15 cellular contexts compared by ENCODE assay signal in the genomic region with DNA sequence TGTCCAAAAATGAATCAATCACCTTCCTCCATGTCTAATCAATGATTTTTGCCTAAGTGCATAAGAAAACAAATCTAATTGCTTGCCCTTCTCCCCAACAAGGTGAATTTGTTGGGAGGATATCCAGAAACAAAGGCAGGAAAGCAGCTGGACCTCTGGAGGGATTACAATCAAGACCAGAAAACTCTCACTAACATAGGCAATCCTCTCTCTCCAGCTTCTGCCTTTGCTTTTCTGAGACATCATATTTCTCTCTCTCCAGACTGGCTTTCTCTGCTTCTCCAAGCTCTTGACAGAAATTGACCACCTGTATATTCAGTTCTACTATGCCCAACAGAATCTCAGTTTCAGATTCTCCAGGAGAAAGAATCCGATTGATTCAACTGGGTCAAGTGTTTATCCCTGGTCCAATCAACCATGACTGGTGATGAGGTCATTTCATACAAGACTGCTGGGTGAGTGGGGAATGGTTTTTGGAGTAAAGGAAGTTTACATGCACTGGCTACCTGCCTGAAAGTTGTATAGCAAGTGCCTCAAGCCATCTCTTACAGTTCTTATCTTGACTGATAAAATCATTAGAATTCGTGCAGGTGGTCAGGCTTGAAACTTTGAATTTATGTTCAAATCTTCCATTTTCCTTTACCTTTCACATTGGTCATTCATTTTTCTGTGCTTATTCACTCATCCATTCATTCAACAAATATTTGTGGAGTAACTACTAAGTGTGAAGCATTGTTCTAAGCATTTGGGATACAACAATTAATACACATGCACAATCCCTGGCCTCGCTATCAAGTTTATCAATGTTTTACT. TPM values are rescaled to one million over a fixed set of nuclear protein-coding genes. Genes with fewer than 3 reads are reported as not detected.
A peak's percentile ranks its signal among the peaks of the same experiment; 100 is the strongest.
DNase-seq lines count a peak whose midpoint lies in the region.
"Had no signal": no experiment of that assay in that cellular context is flagged by ENCODE, and none has a peak within 500 bp of the region (broad histone marks: within the 10 kb centered on the region; RNA-seq: fewer than 3 reads in every experiment).

No MANE protein-coding gene starts in this region.

- peak overlapping the region; percentile 46 for H3K27ac ChIP-seq in caudate nucleus (ENCODE audit: low read depth, low read length)
- peak overlapping the region; percentile 73 for H3K27ac ChIP-seq in mesenchymal stem cell (ENCODE audit: low read length, poor library complexity, severe bottlenecking)
- H3K27ac ChIP-seq: upper lobe of right lung had no signal

- no peaks in the 10 kb centered on the region for H3K9me3 ChIP-seq in mesenchymal stem cell (ENCODE audit: control insufficient read depth, low read length)
- H3K9me3 ChIP-seq: upper lobe of right lung had no signal

- no peak overlapping the region for H2AK5ac ChIP-seq in mesenchymal stem cell (ENCODE audit: low read length, severe bottlenecking)

- no peak overlapping the region for H3K4me3 ChIP-seq in mesenchymal stem cell (ENCODE audit: insufficient read depth in 1 of 2, low read depth in 1 of 2, low read length in 2 of 2)
- H3K4me3 ChIP-seq: upper lobe of right lung had no signal

- H3K23ac ChIP-seq in mesenchymal stem cell (ENCODE audit: low read length in 2 of 2) = no peak overlapping the region

- H3K9me3 Mint-ChIP-seq in T-helper 2 cell treated with Interferon-gamma antibody and Interleukin-4, amounts not matched to agents 5 μg/mL and 100 μg/mL, for 36 hours = peaks cover 15% of the 10 kb centered on the region

- WGBS in mesenchymal stem cell = 11% methylated on average over 1 of the region's 3 CpGs

- no peak overlapping the region for H2BK15ac ChIP-seq in mesenchymal stem cell (ENCODE audit: low read depth, poor library complexity, severe bottlenecking)

- no peaks in the 10 kb centered on the region for H3K4me1 ChIP-seq in mesenchymal stem cell (ENCODE audit: control insufficient read depth, insufficient read depth, low read depth, low read length)
- H3K4me1 ChIP-seq: upper lobe of right lung had no signal

- H3K18ac ChIP-seq in mesenchymal stem cell (ENCODE audit: low read depth in 1 of 2, low read length in 2 of 2) = no peak overlapping the region

- no peak overlapping the region for H3K4me2 ChIP-seq in mesenchymal stem cell (ENCODE audit: low read length, poor library complexity, severe bottlenecking)

- no peaks in the 10 kb centered on the region for H3K79me1 ChIP-seq in mesenchymal stem cell (replicated peaks; ENCODE audit: low read length, poor library complexity, severe bottlenecking)

- no peak overlapping the region for H2BK120ac ChIP-seq in mesenchymal stem cell (ENCODE audit: low read depth, low read length)

- H2BK12ac ChIP-seq in mesenchymal stem cell (ENCODE audit: low read length in 2 of 2) = no peak overlapping the region

- peak; percentile 86 for DNase-seq in ELR (ENCODE audit: low read depth)
- DNase-seq in NCI-H2029 (lab: John Stamatoyannopoulos, UW) = peak; percentile 53
- DNase-seq in caudate nucleus (lab: John Stamatoyannopoulos, UW) = no peak
- DNase-seq in mesenchymal stem cell = no peak
- no peak for DNase-seq in T-helper 2 cell treated with Interferon-gamma antibody and Interleukin-4, amounts not matched to agents 5 μg/mL and 100 μg/mL, for 36 hours (ENCODE audit: low spot score)
- DNase-seq in NCI-H524 (lab: John Stamatoyannopoulos, UW) = no peak
- no peak for DNase-seq in activated CD4-positive, CD25-positive, alpha-beta regulatory T cell (lab: John Stamatoyannopoulos, UW)
- DNase-seq in ureter (ENCODE audit: low spot score) = no peak
- DNase-seq: activated T-cell treated with anti-CD3 and anti-CD28 coated beads, Interleukin-2, amount 50 U/mL, for 4 hours; NCI-H1105; NCI-H526; upper lobe of right lung had no signal

- H3K36me3 Mint-ChIP-seq in T-helper 2 cell treated with Interferon-gamma antibody and Interleukin-4, amounts not matched to agents 5 μg/mL and 100 μg/mL, for 36 hours (ENCODE audit: low read depth) = peaks cover 5% of the 10 kb centered on the region

- H2AFZ ChIP-seq in mesenchymal stem cell (ENCODE audit: low read depth, low read length) = no peak overlapping the region

- H3K4ac ChIP-seq in mesenchymal stem cell (ENCODE audit: low read depth in 1 of 2, low read length in 2 of 2) = no peak overlapping the region

- H4K8ac ChIP-seq in mesenchymal stem cell (ENCODE audit: low read length) = no peak overlapping the region

- H3K36me3 ChIP-seq in mesenchymal stem cell (ENCODE audit: control insufficient read depth in 1 of 2, insufficient read depth in 2 of 2, low read depth in 1 of 2, low read length in 2 of 2) = no peaks in the 10 kb centered on the region
- H3K36me3 ChIP-seq: upper lobe of right lung had no signal

- no peak overlapping the region for H2BK5ac ChIP-seq in mesenchymal stem cell (ENCODE audit: low read depth, low read length, poor library complexity, severe bottlenecking)

- H3K27ac Mint-ChIP-seq in T-helper 2 cell treated with Interferon-gamma antibody and Interleukin-4, amounts not matched to agents 5 μg/mL and 100 μg/mL, for 36 hours = no peak overlapping the region
- H3K27ac Mint-ChIP-seq: IgD-negative memory B cell; stimulated activated memory B cell treated with anti-CD40 and anti-IgM and Interleukin-4, amounts not matched to agents 10 μg/mL and 1 μg/mL and 100 μg/mL, for 72 hours had no signal

- no peak overlapping the region for H3K9ac ChIP-seq in mesenchymal stem cell (ENCODE audit: low read length)

- no peaks in the 10 kb centered on the region for H3K27me3 ChIP-seq in mesenchymal stem cell (ENCODE audit: control insufficient read depth in 1 of 2, insufficient read depth in 1 of 2, low read length in 2 of 2)
- H3K27me3 ChIP-seq: upper lobe of right lung had no signal

- no peaks in the 10 kb centered on the region for H3K4me1 Mint-ChIP-seq in T-helper 2 cell treated with Interferon-gamma antibody and Interleukin-4, amounts not matched to agents 5 μg/mL and 100 μg/mL, for 36 hours (ENCODE audit: low read depth)
- H3K4me1 Mint-ChIP-seq: neural crest cell; stimulated activated memory B cell treated with anti-CD40 and anti-IgM and Interleukin-4, amounts not matched to agents 10 μg/mL and 1 μg/mL and 100 μg/mL, for 72 hours had no signal

- H3K14ac ChIP-seq in mesenchymal stem cell (ENCODE audit: low read length in 2 of 2) = no peak overlapping the region

- no peak overlapping the region for H3K4me3 Mint-ChIP-seq in T-helper 2 cell treated with Interferon-gamma antibody and Interleukin-4, amounts not matched to agents 5 μg/mL and 100 μg/mL, for 36 hours
- H3K4me3 Mint-ChIP-seq: activated T-cell treated with anti-CD3 and anti-CD28 coated beads, Interleukin-2, amount 50 U/mL, for 4 hours; IgD-negative memory B cell; neural crest cell; stimulated activated memory B cell treated with anti-CD40 and anti-IgM and Interleukin-4, amounts not matched to agents 10 μg/mL and 1 μg/mL and 100 μg/mL, for 72 hours had no signal

- H3K27me3 Mint-ChIP-seq in T-helper 2 cell treated with Interferon-gamma antibody and Interleukin-4, amounts not matched to agents 5 μg/mL and 100 μg/mL, for 36 hours (ENCODE audit: low read depth) = no peaks in the 10 kb centered on the region
- H3K27me3 Mint-ChIP-seq: IgD-negative memory B cell; stimulated activated memory B cell treated with anti-CD40 and anti-IgM and Interleukin-4, amounts not matched to agents 10 μg/mL and 1 μg/mL and 100 μg/mL, for 72 hours had no signal

- H4K91ac ChIP-seq in mesenchymal stem cell (ENCODE audit: low read length) = no peak overlapping the region

RNA-seq across cellular contexts. Expression of gene CFAP54, which starts 22.2 kb away (rescaled TPM):
- polyA plus RNA-seq in mesenchymal stem cell (2013, experiment 1 of 2) = 0.88 TPM
- polyA plus RNA-seq in mesenchymal stem cell (2013, experiment 2 of 2) = 0.74 TPM
- 2.6 TPM for total RNA-seq in ureter

Comparison
In these comparisons a context has a peak if more than half of its experiments do, and no peak if none do; other contexts are left out.
1. DNase-seq: peak in ELR (single experiment) and NCI-H2029 (single experiment); none in caudate nucleus (0 of 61), mesenchymal stem cell (single experiment), T-helper 2 cell treated with Interferon-gamma antibody and Interleukin-4, amounts not matched to agents 5 μg/mL and 100 μg/mL, for 36 hours (single experiment), NCI-H524 (0 of 2), activated CD4-positive, CD25-positive, alpha-beta regulatory T cell (0 of 4) and ureter (single experiment).